15 cellular contexts compared by ENCODE assay signal in the genomic region with DNA sequence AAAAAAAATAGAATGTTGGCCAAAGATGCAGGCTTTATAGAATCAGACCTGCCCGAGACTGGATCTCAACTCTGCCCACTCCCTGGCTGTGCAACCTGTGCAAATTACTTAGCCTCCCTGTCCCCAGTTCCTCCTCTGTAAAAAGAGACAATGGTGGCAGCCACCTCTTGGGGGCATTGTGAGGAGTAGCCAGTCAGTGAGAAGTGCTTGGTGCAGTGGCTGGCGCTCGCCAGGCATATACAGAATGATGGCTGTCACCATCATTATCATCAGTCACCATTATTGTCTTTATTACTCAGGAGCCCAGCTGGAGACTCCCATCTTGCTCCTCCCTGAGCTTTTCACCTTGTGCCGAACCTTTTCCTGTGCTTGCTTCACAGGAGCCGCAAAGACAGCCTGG. TPM values are rescaled to one million over a fixed set of nuclear protein-coding genes. Genes with fewer than 3 reads are reported as not detected.
DNase-seq lines count a peak whose midpoint lies in the region; ATAC-seq and TF ChIP-seq lines count a peak whose summit lies in the region.
"Had no signal": no experiment of that assay in that cellular context is flagged by ENCODE, and none has a peak within 500 bp of the region (broad histone marks: within the 10 kb centered on the region; RNA-seq: fewer than 3 reads in every experiment).

No MANE protein-coding gene starts in this region.

- peaks cover 20% of the 10 kb centered on the region for H3K36me3 ChIP-seq in CD4-positive, CD25-positive, alpha-beta regulatory T cell (ENCODE audit: control insufficient read depth, insufficient read depth, low read length)
- H3K36me3 ChIP-seq in HCT116 (ENCODE audit: control insufficient read depth in 1 of 2, insufficient read depth in 2 of 2, low read length in 2 of 2): 0 out of 4 replicates have a peak, but pooled peaks cover 0 to 3% of the 10 kb centered on the region in 2 experiments
- peaks cover 18 to 42% (median 29%) of the 10 kb centered on the region in 4 donors for H3K36me3 ChIP-seq in esophagus muscularis mucosa
- peaks cover 11 to 42% (median 36%) of the 10 kb centered on the region in 3 donors for H3K36me3 ChIP-seq in tibial artery

- H3K27me3 ChIP-seq in CD4-positive, CD25-positive, alpha-beta regulatory T cell (ENCODE audit: control insufficient read depth, insufficient read depth, low read length): no peaks in the 10 kb centered on the region
- H3K27me3 ChIP-seq in HCT116 (ENCODE audit: insufficient read depth, low read length) (no peaks in the 10 kb centered on the region), esophagus muscularis mucosa (no peaks in the 10 kb centered on the region), tibial artery (no peaks in the 10 kb centered on the region)

- H3K4me1 Mint-ChIP-seq in CD4-positive, CD25-positive, alpha-beta regulatory T cell: peaks cover 20 to 46% (median 28%) of the 10 kb centered on the region in 4 donors
- H3K4me1 Mint-ChIP-seq in nephron progenitor cell: peaks cover 83% of the 10 kb centered on the region

- no peaks in the 10 kb centered on the region for H4K20me1 ChIP-seq in HCT116 (ENCODE audit: insufficient read depth)

- no peaks in the 10 kb centered on the region for H3K27me3 Mint-ChIP-seq in CD4-positive, CD25-positive, alpha-beta regulatory T cell
- H3K27me3 Mint-ChIP-seq in nephron progenitor cell (ENCODE audit: low read depth, poor library complexity): peaks cover 3% of the 10 kb centered on the region

- peak overlapping the region in 2 of 3 donors; percentile 49 to 65 for H3K27ac Mint-ChIP-seq in CD4-positive, CD25-positive, alpha-beta regulatory T cell
- peak overlapping the region; percentile 96 for H3K27ac Mint-ChIP-seq in nephron progenitor cell

- no peaks in the 10 kb centered on the region for H3K9me3 Mint-ChIP-seq in CD4-positive, CD25-positive, alpha-beta regulatory T cell
- H3K9me3 Mint-ChIP-seq in nephron progenitor cell: no peaks in the 10 kb centered on the region

- CTCF ChIA-PET in HCT116 (lab: Charles Lee): interaction anchor here (0.8 to 1.5 kb wide), 6 partner anchors 10 to 30 kb away, joined by 3 to 8 read pairs (median 4); a partner anchor contains a TSS

- no peak overlapping the region for H2AFZ ChIP-seq in HCT116 (ENCODE audit: low read depth, low read length, poor library complexity, severe bottlenecking)

- DNase-seq in CD4-positive, CD25-positive, alpha-beta regulatory T cell: no peak
- DNase-seq in HCT116 (ENCODE audit: low read depth, low spot score): no peak
- no peak for DNase-seq in esophagus muscularis mucosa (ENCODE audit: extremely low spot score)
- DNase-seq in nephron progenitor cell: no peak
- DNase-seq in left lobe of liver (ENCODE audit: low spot score): no peak
- DNase-seq in tibial artery: no peak
- no peak for DNase-seq in substantia nigra (lab: John Stamatoyannopoulos, UW)
- no peak for DNase-seq in C1 segment of cervical spinal cord (lab: John Stamatoyannopoulos, UW)
- DNase-seq: DMS153, HCEC 1CT, NCI-H187 treated with DMSO at 0.1 percent for 48 hours, NCI-H446 treated with DMSO at 0.1 percent for 48 hours had no signal

- POLR2A ChIA-PET in HCT116 (lab: Charles Lee): interaction anchor here (1.5 to 2.0 kb wide), 2 partner anchors 27 to 31 kb away, joined by 3 to 5 read pairs; no protein-coding TSS in a partner anchor

- WGBS in esophagus muscularis mucosa: 98% methylated on average over 5 of the region's 5 CpGs

- H3K9me2 ChIP-seq in HCT116 (ENCODE audit: insufficient read depth): no peaks in the 10 kb centered on the region

- intact Hi-C loops in HCT116 (cut with micrococcal nuclease): no loop called here
- intact Hi-C loops in esophagus muscularis mucosa (cut with DNase I): no loop called here
- intact Hi-C loops in tibial artery (cut with DNase I; ENCODE audit: low total_unique reads): no loop called here

- no peak for TF ChIP-seq RAD21 in HCT116 (IDR thresholded peaks at IDR 0.05; ENCODE audit: low read depth)

- H3K4me2 ChIP-seq in HCT116 (ENCODE audit: low read length): no peak overlapping the region

- no peak overlapping the region for H3K4me3 ChIP-seq in CD4-positive, CD25-positive, alpha-beta regulatory T cell (ENCODE audit: low read depth, low read length)
- H3K4me3 ChIP-seq in HCT116 (replicated peaks in 1 of 2; ENCODE audit: low read depth in 1 of 2, low read length in 2 of 2) (no peak overlapping the region), esophagus muscularis mucosa (no peak overlapping the region), tibial artery (no peak overlapping the region)

- H3K27ac ChIP-seq in CD4-positive, CD25-positive, alpha-beta regulatory T cell (ENCODE audit: insufficient read depth, low read length, poor library complexity, severe bottlenecking): no peak overlapping the region
- H3K27ac ChIP-seq in HCT116 (ENCODE audit: low read depth, low read length) (no peak overlapping the region), esophagus muscularis mucosa (replicated peaks in 1 of 4) (peak overlapping the region in 3 of 4 donors; percentile 54 to 60 (median 56)), tibial artery (no peak overlapping the region), substantia nigra (ENCODE audit: low read depth, low read length, poor library complexity, severe bottlenecking) (no peak overlapping the region)
- H3K27ac ChIP-seq: C4-2B, HL-60 had no signal

- ATAC-seq in CD4-positive, CD25-positive, alpha-beta regulatory T cell (ENCODE audit: low read depth in 2 of 2): no peak
- ATAC-seq in HCT116 (peak; percentile 35), left lobe of liver (no peak)

- H3K9me3 ChIP-seq in CD4-positive, CD25-positive, alpha-beta regulatory T cell (ENCODE audit: control insufficient read depth in 2 of 2, low read length in 2 of 2): no peaks in the 10 kb centered on the region
- H3K9me3 ChIP-seq in HCT116 (ENCODE audit: control insufficient read depth in 1 of 2, insufficient read depth in 1 of 2, low read depth in 1 of 2, low read length in 2 of 2): no peaks in the 10 kb centered on the region
- H3K9me3 ChIP-seq in esophagus muscularis mucosa: no peaks in the 10 kb centered on the region
- no peaks in the 10 kb centered on the region for H3K9me3 ChIP-seq in tibial artery
- H3K9me3 ChIP-seq: Caco-2 had no signal

- H3K9ac ChIP-seq in HCT116 (ENCODE audit: low read length): no peak overlapping the region

- peaks cover 34% of the 10 kb centered on the region for H3K4me1 ChIP-seq in CD4-positive, CD25-positive, alpha-beta regulatory T cell (ENCODE audit: control insufficient read depth, insufficient read depth, low read length, poor library complexity, severe bottlenecking)
- H3K4me1 ChIP-seq in HCT116 (ENCODE audit: control insufficient read depth in 1 of 2, insufficient read depth in 2 of 2, low read length in 2 of 2): peaks cover 4 to 50% of the 10 kb centered on the region in 2 experiments; a peak in 3 of 4 replicates
- H3K4me1 ChIP-seq in esophagus muscularis mucosa: peaks cover 74 to 93% (median 91%) of the 10 kb centered on the region in 4 donors
- peaks cover 0 to 34% (median 26%) of the 10 kb centered on the region in 4 donors for H3K4me1 ChIP-seq in tibial artery
- H3K4me1 ChIP-seq: Caco-2 had no signal

- TF ChIP-seq CTCF in HCT116 (IDR thresholded peaks at IDR 0.05 in 2 of 3, conservative IDR thresholded peaks at IDR 0.05 in 1 of 3; ENCODE audit: borderline replicate concordance in 1 of 3, insufficient read depth in 1 of 3, low read depth in 2 of 3, low read length in 2 of 3): no peak
- TF ChIP-seq CTCF in esophagus muscularis mucosa (IDR thresholded peaks at IDR 0.05): no peak
- TF ChIP-seq CTCF in nephron progenitor cell (IDR thresholded peaks at IDR 0.05): no peak
- TF ChIP-seq CTCF in tibial artery (IDR thresholded peaks at IDR 0.05): no peak

- peaks cover 20% of the 10 kb centered on the region for H3K36me3 Mint-ChIP-seq in CD4-positive, CD25-positive, alpha-beta regulatory T cell
- H3K36me3 Mint-ChIP-seq in nephron progenitor cell (ENCODE audit: low read depth): peaks cover 19% of the 10 kb centered on the region

- RAD21 ChIA-PET in HCT116 (lab: Charles Lee; ENCODE audit: low non-redundant PET in 1 of 2, low total read pairs in 2 of 2, uncharacterized antibody in 2 of 2, unreplicated experiment in 2 of 2): no interaction called here

- H3K79me2 ChIP-seq in HCT116 (ENCODE audit: insufficient read depth, low read length): no peaks in the 10 kb centered on the region

- TF ChIP-seq EP300 in esophagus muscularis mucosa (IDR thresholded peaks at IDR 0.05): no peak

- no peak overlapping the region for H3K4me3 Mint-ChIP-seq in CD4-positive, CD25-positive, alpha-beta regulatory T cell
- no peak overlapping the region for H3K4me3 Mint-ChIP-seq in nephron progenitor cell

- no TSS peak for BruUV-seq in HCT116 (replicated peaks; lab: Mats Ljungman, UMichigan)

- TF ChIP-seq POLR2A in HCT116 (IDR thresholded peaks at IDR 0.05; ENCODE audit: borderline replicate concordance, extremely low read depth, insufficient read depth, insufficient read length) (no peak), esophagus muscularis mucosa (IDR thresholded peaks at IDR 0.05; ENCODE audit: low read depth) (no peak)

TF ChIP-seq in HCT116, 20 proteins besides CTCF, POLR2A, EP300 and RAD21:
- no peak for TF ChIP-seq JUND (IDR thresholded peaks at IDR 0.05)
TF ChIP-seq in HCT116: peak in this region for 0.

RNA-seq across cellular contexts. Expression of a gene that starts 29.4 kb away (rescaled TPM):
- 73.4 TPM for total RNA-seq in CD4-positive, CD25-positive, alpha-beta regulatory T cell
- 10 to 100 TPM; 30.2 to 38.3 (median 36.4) TPM for polyA plus RNA-seq in CD4-positive, CD25-positive, alpha-beta regulatory T cell
- total RNA-seq in HCT116 (2021; ENCODE audit: unreplicated experiment) (91.6 TPM), esophagus muscularis mucosa (100 to 1,000 TPM; 103 to 170 (median 159) TPM), left lobe of liver (39.1 TPM)
- polyA plus RNA-seq in HCT116 (2012): 131 and 143 TPM in 2 replicates

Comparison
In these comparisons a context has a peak if more than half of its experiments do, and no peak if none do; other contexts are left out.
1. H3K27ac ChIP-seq: peak in esophagus muscularis mucosa (3 of 4); none in CD4-positive, CD25-positive, alpha-beta regulatory T cell (single experiment), HCT116 (single experiment), tibial artery (0 of 2) and substantia nigra (single experiment).